Comparison of ENCODE assay signal across 1 cellular context in genomic region chr9:7055201-7055903, GRCh38.
TF ChIP-seq lines count a peak whose summit lies in the region.

No MANE protein-coding gene starts in this region.

TF ChIP-seq in GM12878, 131 proteins besides CTCF, POLR2A, EP300 and RAD21 (continued from another document):
- TF ChIP-seq ZNF687 (IDR thresholded peaks at IDR 0.05) (no peak), RUNX3 (IDR thresholded peaks at IDR 0.05; ENCODE audit: low read length) (peak; percentile 78), MEF2A (IDR thresholded peaks at IDR 0.05; ENCODE audit: insufficient read depth, low read depth, low read length) (0 out of 2 replicates have a peak, but pooled peaks have one; percentile 44), NR2C2 (IDR thresholded peaks at IDR 0.05; ENCODE audit: borderline replicate concordance, control insufficient read depth, insufficient read length, low read depth) (no peak), MTA2 (IDR thresholded peaks at IDR 0.05; ENCODE audit: low read depth) (0 out of 2 replicates have a peak, but pooled peaks have one; percentile 17), CREM (IDR thresholded peaks at IDR 0.05; ENCODE audit: low read depth) (no peak), BRCA1 (IDR thresholded peaks at IDR 0.05; ENCODE audit: low read depth, low read length) (no peak), SKIL (IDR thresholded peaks at IDR 0.05; ENCODE audit: low read depth, poor library complexity, severe bottlenecking) (no peak), CEBPB (IDR thresholded peaks at IDR 0.05; ENCODE audit: borderline replicate concordance in 1 of 2, low read depth in 2 of 2, low read length in 2 of 2) (no peak), EGR1 (IDR thresholded peaks at IDR 0.05; ENCODE audit: borderline replicate concordance in 1 of 2, low read depth in 2 of 2, low read length in 2 of 2) (no peak), RELB (IDR thresholded peaks at IDR 0.05; ENCODE audit: low read depth) (no peak), HCFC1 (IDR thresholded peaks at IDR 0.05; ENCODE audit: low read length) (no peak), FOXM1 (IDR thresholded peaks at IDR 0.05; ENCODE audit: low read depth, low read length) (0 out of 2 replicates have a peak, but pooled peaks have one; percentile 24), TCF7 (IDR thresholded peaks at IDR 0.05; ENCODE audit: borderline replicate concordance) (no peak), ATF2 (IDR thresholded peaks at IDR 0.05; ENCODE audit: low read length) (peak; percentile 52; the same call in 1 of the 2 replicates), NFIC (IDR thresholded peaks at IDR 0.05; ENCODE audit: low read depth, low read length) (peak; percentile 58; the same call in 1 of the 2 replicates), SUPT20H (IDR thresholded peaks at IDR 0.05; ENCODE audit: borderline replicate concordance, control insufficient read depth, low read depth, low read length) (no peak), MAX (IDR thresholded peaks at IDR 0.05; ENCODE audit: low read depth, low read length) (no peak), ZNF217 (IDR thresholded peaks at IDR 0.05) (no peak), TCF3 (IDR thresholded peaks at IDR 0.05; ENCODE audit: borderline replicate concordance, insufficient read depth, low read depth, low read length) (no peak), SPI1 (IDR thresholded peaks at IDR 0.05; ENCODE audit: borderline replicate concordance, insufficient read depth, low read depth, low read length) (peak; percentile 68), JUNB (IDR thresholded peaks at IDR 0.05) (peak; percentile 68), PKNOX1 (IDR thresholded peaks at IDR 0.05) (no peak), ZSCAN29 (IDR thresholded peaks at IDR 0.05) (no peak), NFXL1 (IDR thresholded peaks at IDR 0.05; ENCODE audit: borderline replicate concordance) (no peak)
